ENCODE assay signal across 41 cellular contexts in genomic region chr1:34694383-34694782, GRCh38.
"Had no signal": no experiment of that assay in that cellular context is flagged by ENCODE, and none has a peak within 500 bp of the region (broad histone marks: within the 10 kb centered on the region; RNA-seq: fewer than 3 reads in every experiment).

No MANE protein-coding gene starts in this region.

- ATAC-seq: activated CD8-positive, alpha-beta T cell treated with anti-CD3 and anti-CD28 coated beads for 36 hours; activated naive CD4-positive, alpha-beta T cell treated with anti-CD3 and anti-CD28 coated beads, Interleukin-2, amount 50 U/mL, for 72 hours; activated T-cell treated with anti-CD3 and anti-CD28 coated beads, Interleukin-2, amount 50 U/mL, for 4 hours; activated T-cell treated with anti-CD3 and anti-CD28 coated beads, Interleukin-2, amount 50 U/mL, for 72 hours; activated T-helper 17 cell treated with anti-CD3 and anti-CD28 coated beads, Interleukin-2, amount 50 U/mL, for 72 hours; body of pancreas had no signal

- H3K4me1 ChIP-seq: adrenal gland, body of pancreas, breast epithelium had no signal

- H3K36me3 ChIP-seq: adrenal gland, brain microvascular endothelial cell, breast epithelium, cardiac muscle cell had no signal

- H3K27ac Mint-ChIP-seq: activated B cell treated with CpG ODN at 0.5 μM for 24 hours; activated CD4-positive, alpha-beta memory T cell treated with anti-CD3 and anti-CD28 coated beads for 36 hours; activated CD4-positive, alpha-beta T cell treated with anti-CD3 and anti-CD28 coated beads, Interleukin-2, amount 10 ng/mL, durations not matched to agents 24 days and 14 days; activated CD8-positive, alpha-beta T cell treated with anti-CD3 and anti-CD28 coated beads for 36 hours; activated naive CD4-positive, alpha-beta T cell treated with anti-CD3 and anti-CD28 coated beads for 36 hours; activated naive CD4-positive, alpha-beta T cell treated with anti-CD3 and anti-CD28 coated beads, Interleukin-2, amount 50 U/mL, for 72 hours; activated naive CD8-positive, alpha-beta T cell treated with anti-CD3 and anti-CD28 coated beads for 36 hours; activated T-cell treated with anti-CD3 and anti-CD28 coated beads, Interleukin-2, amount 50 U/mL, for 72 hours; activated T-helper 1 cell treated with anti-CD3 and anti-CD28 coated beads, Interleukin-12 subunit alpha, Interleukin-12 subunit beta, Interleukin-2, Interleukin-4 antibody, amounts not matched to agents 30 ng/mL and 10 ng/mL and 1 ng/mL, durations not matched to agents 14 hours and 24 hours and 36 hours; activated T-helper 17 cell treated with anti-CD3 and anti-CD28 coated beads, Interleukin-2, amount 50 U/mL, for 72 hours; T-helper 1 cell treated with Interleukin-12 subunit alpha and Interleukin-12 subunit beta and Interleukin-4 antibody, amounts not matched to agents 30 μg/mL and 1 μg/mL, for 36 hours; T-helper 2 cell treated with Interferon-gamma antibody and Interleukin-4, amounts not matched to agents 5 μg/mL and 100 μg/mL, for 36 hours had no signal

- H3K36me3 Mint-ChIP-seq: activated CD4-positive, alpha-beta memory T cell treated with anti-CD3 and anti-CD28 coated beads for 36 hours; activated naive CD4-positive, alpha-beta T cell treated with anti-CD3 and anti-CD28 coated beads, Interleukin-2, amount 50 U/mL, for 72 hours; activated naive CD8-positive, alpha-beta T cell treated with anti-CD3 and anti-CD28 coated beads for 36 hours had no signal

- H3K4me3 ChIP-seq: adrenal gland, body of pancreas, breast epithelium, cardiac muscle cell had no signal

- H3K9me3 ChIP-seq: adrenal gland, body of pancreas had no signal

- H3K4me1 Mint-ChIP-seq: activated B cell treated with CpG ODN at 0.5 μM for 24 hours; activated CD4-positive, alpha-beta T cell treated with anti-CD3 and anti-CD28 coated beads, Interleukin-2, amount 10 ng/mL, durations not matched to agents 24 days and 14 days; activated naive CD8-positive, alpha-beta T cell treated with anti-CD3 and anti-CD28 coated beads for 36 hours; activated T-helper 17 cell treated with anti-CD3 and anti-CD28 coated beads, Interleukin-2, amount 50 U/mL, for 72 hours; central memory CD8-positive, alpha-beta T cell had no signal

- H3K9me3 Mint-ChIP-seq: activated B cell treated with CpG ODN at 0.5 μM for 24 hours; activated CD4-positive, alpha-beta memory T cell treated with anti-CD3 and anti-CD28 coated beads for 36 hours; activated CD4-positive, alpha-beta T cell treated with anti-CD3 and anti-CD28 coated beads, Interleukin-2, amount 10 ng/mL, durations not matched to agents 24 days and 14 days; activated CD8-positive, alpha-beta T cell treated with anti-CD3 and anti-CD28 coated beads for 36 hours; activated naive CD4-positive, alpha-beta T cell treated with anti-CD3 and anti-CD28 coated beads for 36 hours; activated naive CD4-positive, alpha-beta T cell treated with anti-CD3 and anti-CD28 coated beads, Interleukin-2, amount 50 U/mL, for 72 hours; activated naive CD8-positive, alpha-beta T cell treated with anti-CD3 and anti-CD28 coated beads for 36 hours; activated T-cell treated with anti-CD3 and anti-CD28 coated beads, Interleukin-2, amount 50 U/mL, for 4 hours; activated T-cell treated with anti-CD3 and anti-CD28 coated beads, Interleukin-2, amount 50 U/mL, for 72 hours; activated T-helper 1 cell treated with anti-CD3 and anti-CD28 coated beads, Interleukin-12 subunit alpha, Interleukin-12 subunit beta, Interleukin-2, Interleukin-4 antibody, amounts not matched to agents 30 ng/mL and 10 ng/mL and 1 ng/mL, durations not matched to agents 14 hours and 24 hours and 36 hours; activated T-helper 17 cell treated with anti-CD3 and anti-CD28 coated beads, Interleukin-2, amount 50 U/mL, for 72 hours; central memory CD8-positive, alpha-beta T cell; T-helper 1 cell treated with Interleukin-12 subunit alpha and Interleukin-12 subunit beta and Interleukin-4 antibody, amounts not matched to agents 30 μg/mL and 1 μg/mL, for 36 hours; T-helper 2 cell treated with Interferon-gamma antibody and Interleukin-4, amounts not matched to agents 5 μg/mL and 100 μg/mL, for 36 hours had no signal

- DNase-seq: activated B cell treated with CpG ODN at 0.5 μM for 24 hours; activated CD4-positive, alpha-beta memory T cell treated with anti-CD3 and anti-CD28 coated beads for 36 hours; activated CD4-positive, alpha-beta T cell treated with anti-CD3 and anti-CD28 coated beads for 4 hours; activated CD4-positive, alpha-beta T cell treated with anti-CD3 and anti-CD28 coated beads, Interleukin-2, amount 10 ng/mL, durations not matched to agents 24 days and 14 days; activated CD4-positive, alpha-beta T cell treated with anti-CD3 and anti-CD28 coated beads, Interleukin-2, amount 50 U/mL, for 1 hour; activated CD4-positive, alpha-beta T cell treated with anti-CD3 and anti-CD28 coated beads, Interleukin-2, amount 50 U/mL, for 4 hours; activated CD4-positive, CD25-positive, alpha-beta regulatory T cell treated with anti-CD3 and anti-CD28 coated beads, Interleukin-2, amount 50 U/mL, for 72 hours; activated CD8-positive, alpha-beta memory T cell treated with anti-CD3 and anti-CD28 coated beads, Interleukin-2, amount 50 U/mL, for 4 hours; activated CD8-positive, alpha-beta T cell treated with anti-CD3 and anti-CD28 coated beads for 36 hours; activated effector memory CD4-positive, alpha-beta T cell treated with anti-CD3 and anti-CD28 coated beads, Interleukin-2, amount 50 U/mL, for 16 hours; activated gamma-delta T cell treated with Interleukin-2 at 50 U/mL for 16 hours; activated naive CD4-positive, alpha-beta T cell; activated naive CD4-positive, alpha-beta T cell treated with anti-CD3 and anti-CD28 coated beads for 36 hours; activated naive CD4-positive, alpha-beta T cell treated with anti-CD3 and anti-CD28 coated beads, Interleukin-2, amount 50 U/mL, for 16 hours; activated naive CD8-positive, alpha-beta T cell treated with anti-CD3 and anti-CD28 coated beads for 36 hours; activated T-cell treated with anti-CD3 and anti-CD28 coated beads for 4 hours; activated T-cell treated with anti-CD3 and anti-CD28 coated beads, Interleukin-2, amount 50 U/mL, for 1 hour; activated T-cell treated with anti-CD3 and anti-CD28 coated beads, Interleukin-2, amount 50 U/mL, for 4 hours; activated T-cell treated with anti-CD3 and anti-CD28 coated beads, Interleukin-2, amount 50 U/mL, for 72 hours; adrenal gland; amniotic stem cell; aorta; body of pancreas; brain microvascular endothelial cell; caudate nucleus; cerebellar nuclear complex; SW 1271; T-helper 1 cell; T-helper 2 cell; T-helper 9 cell had no signal

- H3K27ac ChIP-seq: adrenal gland, body of pancreas, brain microvascular endothelial cell, breast epithelium, cardiac muscle cell, VCaP had no signal

- FAIRE-seq: astrocyte, TTC549 had no signal

- H3K4me3 Mint-ChIP-seq: activated B cell treated with CpG ODN at 0.5 μM for 24 hours; activated CD4-positive, alpha-beta memory T cell treated with anti-CD3 and anti-CD28 coated beads for 36 hours; activated CD4-positive, alpha-beta T cell treated with anti-CD3 and anti-CD28 coated beads, Interleukin-2, amount 10 ng/mL, durations not matched to agents 24 days and 14 days; activated CD8-positive, alpha-beta T cell treated with anti-CD3 and anti-CD28 coated beads for 36 hours; activated naive CD4-positive, alpha-beta T cell treated with anti-CD3 and anti-CD28 coated beads for 36 hours; activated naive CD8-positive, alpha-beta T cell treated with anti-CD3 and anti-CD28 coated beads for 36 hours; activated T-cell treated with anti-CD3 and anti-CD28 coated beads, Interleukin-2, amount 50 U/mL, for 4 hours; activated T-cell treated with anti-CD3 and anti-CD28 coated beads, Interleukin-2, amount 50 U/mL, for 72 hours; activated T-helper 1 cell treated with anti-CD3 and anti-CD28 coated beads, Interleukin-12 subunit alpha, Interleukin-12 subunit beta, Interleukin-2, Interleukin-4 antibody, amounts not matched to agents 30 ng/mL and 10 ng/mL and 1 ng/mL, durations not matched to agents 14 hours and 24 hours and 36 hours; activated T-helper 17 cell treated with anti-CD3 and anti-CD28 coated beads, Interleukin-2, amount 50 U/mL, for 72 hours; central memory CD8-positive, alpha-beta T cell; T-helper 1 cell treated with Interleukin-12 subunit alpha and Interleukin-12 subunit beta and Interleukin-4 antibody, amounts not matched to agents 30 μg/mL and 1 μg/mL, for 36 hours; T-helper 2 cell treated with Interferon-gamma antibody and Interleukin-4, amounts not matched to agents 5 μg/mL and 100 μg/mL, for 36 hours had no signal

- H3K27me3 ChIP-seq: adrenal gland, body of pancreas, brain microvascular endothelial cell, breast epithelium, cardiac muscle cell had no signal
